In genomic region chr10:4639960-4640359, GRCh38 we compare ENCODE assay signal across 1 cellular context.
TF ChIP-seq lines count a peak whose summit lies in the region.

No MANE protein-coding gene starts in this region.

TF ChIP-seq in WTC11, 78 proteins besides CTCF, POLR2A, EP300 and RAD21 (continued from another document):
- no peak for TF ChIP-seq E2F4 (CRISPR knock-in tag; IDR thresholded peaks at IDR 0.05; ENCODE audit: borderline replicate concordance, low read depth)
- no peak for TF ChIP-seq FOXK1 (CRISPR knock-in tag; IDR thresholded peaks at IDR 0.05)
- no peak for TF ChIP-seq MLX (CRISPR knock-in tag; IDR thresholded peaks at IDR 0.05)
- no peak for TF ChIP-seq FOXJ3 (CRISPR knock-in tag; IDR thresholded peaks at IDR 0.05; ENCODE audit: borderline replicate concordance)
- TF ChIP-seq ZBTB43 (CRISPR knock-in tag; IDR thresholded peaks at IDR 0.05): no peak
- no peak for TF ChIP-seq ZNF416 (CRISPR knock-in tag; IDR thresholded peaks at IDR 0.05)
- TF ChIP-seq CREB1 (CRISPR knock-in tag; IDR thresholded peaks at IDR 0.05): no peak
- no peak for TF ChIP-seq PRDM15 (CRISPR knock-in tag; IDR thresholded peaks at IDR 0.05)
- no peak for TF ChIP-seq EMX1 (CRISPR knock-in tag; IDR thresholded peaks at IDR 0.05)
- TF ChIP-seq ATF1 (CRISPR knock-in tag; IDR thresholded peaks at IDR 0.05): no peak
- TF ChIP-seq ZNF396 (CRISPR knock-in tag; IDR thresholded peaks at IDR 0.05; ENCODE audit: borderline replicate concordance): no peak
- TF ChIP-seq ZMAT4 (CRISPR knock-in tag; IDR thresholded peaks at IDR 0.05): no peak
